In genomic region chrX:91081873-91082272, GRCh38 we compare ENCODE assay signal across 7 cellular contexts.
"Had no signal": no experiment of that assay in that cellular context is flagged by ENCODE, and none has a peak within 500 bp of the region (broad histone marks: within the 10 kb centered on the region; RNA-seq: fewer than 3 reads in every experiment).

No MANE protein-coding gene starts in this region.

- H3K4me3 ChIP-seq: K562 had no signal

- H3K27ac ChIP-seq: HL-60 had no signal

- ATAC-seq: HepG2, K562 had no signal

- DNase-seq: IMR-90, KBM-7, KG1 had no signal

- FAIRE-seq: HepG2, HTR-8/SVneo, K562 had no signal
